ENCODE assay signal across 16 cellular contexts in genomic region chr22:37145415-37146385, GRCh38. TPM values are rescaled to one million over a fixed set of nuclear protein-coding genes. Genes with fewer than 3 reads are reported as not detected.
DNase-seq lines count a peak whose midpoint lies in the region; ATAC-seq and TF ChIP-seq lines count a peak whose summit lies in the region.
"Had no signal": no experiment of that assay in that cellular context is flagged by ENCODE, and none has a peak within 500 bp of the region (broad histone marks: within the 10 kb centered on the region; RNA-seq: fewer than 3 reads in every experiment).

No MANE protein-coding gene starts in this region.

- peak overlapping the region; percentile 88 for H3K4me2 ChIP-seq in BLaER1

- no peaks in the 10 kb centered on the region for H3K36me3 ChIP-seq in BLaER1
- H3K36me3 ChIP-seq in right lobe of liver, result no peaks in the 10 kb centered on the region
- H3K36me3 ChIP-seq: esophagus squamous epithelium, neutrophil had no signal

- no peak for TF ChIP-seq POLR2A in right lobe of liver (IDR thresholded peaks at IDR 0.05)

- DNase-seq in EH (ENCODE audit: low read depth), result peak; percentile 38
- DNase-seq in right lobe of liver, result peak in 1 of 3 donors; percentile 59
- DNase-seq in activated effector memory CD4-positive, alpha-beta T cell treated with Interleukin-2 at 50 U/mL for 16 hours, result no peak
- no peak for DNase-seq in SKM-1 (lab: John Stamatoyannopoulos, UW; ENCODE audit: unreplicated experiment)
- no peak for DNase-seq in KG1 (lab: John Stamatoyannopoulos, UW)
- DNase-seq: activated B cell treated with CpG ODN at 0.5 μM for 24 hours, esophagus squamous epithelium, KBM-7, NCI-H2171 treated with DMSO at 0.1 percent for 48 hours had no signal

- H3K27ac Mint-ChIP-seq in activated naive CD8-positive, alpha-beta T cell, result peak overlapping the region; percentile 95
- H3K27ac Mint-ChIP-seq: activated B cell treated with CpG ODN at 0.5 μM for 24 hours had no signal

- H3K27ac ChIP-seq in BLaER1, result 0 out of 2 replicates have a peak overlapping the region, but pooled peaks have one; percentile 38
- H3K27ac ChIP-seq in right lobe of liver, result no peak overlapping the region
- H3K27ac ChIP-seq: body of pancreas, esophagus squamous epithelium, neutrophil had no signal

- no peaks in the 10 kb centered on the region for H3K9me3 Mint-ChIP-seq in activated naive CD8-positive, alpha-beta T cell (ENCODE audit: low read depth)

- H3K36me3 Mint-ChIP-seq in activated naive CD8-positive, alpha-beta T cell, result peaks cover 5% of the 10 kb centered on the region

- H3K4me3 Mint-ChIP-seq in activated naive CD8-positive, alpha-beta T cell, result peak overlapping the region; percentile 80
- H3K4me3 Mint-ChIP-seq: activated B cell treated with CpG ODN at 0.5 μM for 24 hours had no signal

- H3K27me3 ChIP-seq in BLaER1, result no peaks in the 10 kb centered on the region
- no peaks in the 10 kb centered on the region for H3K27me3 ChIP-seq in right lobe of liver
- H3K27me3 ChIP-seq: body of pancreas, neutrophil had no signal

- intact Hi-C loops in right lobe of liver (cut with DNase I), result no loop called here

- TF ChIP-seq CTCF in right lobe of liver (IDR thresholded peaks at IDR 0.05), result no peak

- H3K9me3 ChIP-seq in BLaER1 (no peaks in the 10 kb centered on the region), right lobe of liver (no peaks in the 10 kb centered on the region)
- H3K9me3 ChIP-seq: body of pancreas, esophagus squamous epithelium, neutrophil had no signal

- H3K4me1 ChIP-seq in BLaER1 (peaks cover 78% of the 10 kb centered on the region), right lobe of liver (peaks cover 0 to 8% (median 3%) of the 10 kb centered on the region in 4 donors)

- H4K20me1 ChIP-seq in BLaER1, result no peaks in the 10 kb centered on the region

- peak overlapping the region; percentile 45; the same call in 1 of the 2 replicates for H3K9ac ChIP-seq in BLaER1

- peaks cover 54% of the 10 kb centered on the region for H3K4me1 Mint-ChIP-seq in activated naive CD8-positive, alpha-beta T cell (ENCODE audit: low read depth)

- H3K4me3 ChIP-seq in BLaER1, result no peak overlapping the region
- H3K4me3 ChIP-seq in right lobe of liver, result no peak overlapping the region
- H3K4me3 ChIP-seq: body of pancreas had no signal

- ATAC-seq in right lobe of liver (peak; percentile 54 to 75 (median 66)), GM21423 (IDR thresholded peaks at IDR 0.05; ENCODE audit: unreplicated experiment) (no peak)
- ATAC-seq: body of pancreas had no signal

- H3K27me3 Mint-ChIP-seq in activated naive CD8-positive, alpha-beta T cell, result no peaks in the 10 kb centered on the region
- H3K27me3 Mint-ChIP-seq: activated B cell treated with CpG ODN at 0.5 μM for 24 hours had no signal

- WGBS in right lobe of liver (ENCODE audit: insufficient coverage, low coverage, low lambda C conversion rate, missing lambda C conversion rate), result 44% methylated on average over 14 of the region's 20 CpGs

RNA-seq across cellular contexts. Expression of gene IL2RB, which starts 4.0 kb away (rescaled TPM):
- 1 to 10 TPM; 1.2 to 8.6 (median 2.0) TPM for total RNA-seq in right lobe of liver
- total RNA-seq: RPMI7951 had no signal

RNA-seq across cellular contexts. Expression of gene TMPRSS6, which starts 36.2 kb away (rescaled TPM):
- 100 to 1,000 TPM in 1 of 6 experiments, 10 to 100 TPM in 5; 40.7 to 104 (median 60.6) TPM for total RNA-seq in right lobe of liver
- total RNA-seq: RPMI7951, subcutaneous adipose tissue had no signal

RNA-seq across cellular contexts. Expression of gene C1QTNF6, which starts 42.3 kb away (rescaled TPM):
- 10 to 100 TPM in 2 of 6 experiments, 1 to 10 TPM in 4; 3.3 to 12.6 (median 6.3) TPM for total RNA-seq in right lobe of liver
